Comparison of ENCODE assay signal across 8 cellular contexts in the genomic region with DNA sequence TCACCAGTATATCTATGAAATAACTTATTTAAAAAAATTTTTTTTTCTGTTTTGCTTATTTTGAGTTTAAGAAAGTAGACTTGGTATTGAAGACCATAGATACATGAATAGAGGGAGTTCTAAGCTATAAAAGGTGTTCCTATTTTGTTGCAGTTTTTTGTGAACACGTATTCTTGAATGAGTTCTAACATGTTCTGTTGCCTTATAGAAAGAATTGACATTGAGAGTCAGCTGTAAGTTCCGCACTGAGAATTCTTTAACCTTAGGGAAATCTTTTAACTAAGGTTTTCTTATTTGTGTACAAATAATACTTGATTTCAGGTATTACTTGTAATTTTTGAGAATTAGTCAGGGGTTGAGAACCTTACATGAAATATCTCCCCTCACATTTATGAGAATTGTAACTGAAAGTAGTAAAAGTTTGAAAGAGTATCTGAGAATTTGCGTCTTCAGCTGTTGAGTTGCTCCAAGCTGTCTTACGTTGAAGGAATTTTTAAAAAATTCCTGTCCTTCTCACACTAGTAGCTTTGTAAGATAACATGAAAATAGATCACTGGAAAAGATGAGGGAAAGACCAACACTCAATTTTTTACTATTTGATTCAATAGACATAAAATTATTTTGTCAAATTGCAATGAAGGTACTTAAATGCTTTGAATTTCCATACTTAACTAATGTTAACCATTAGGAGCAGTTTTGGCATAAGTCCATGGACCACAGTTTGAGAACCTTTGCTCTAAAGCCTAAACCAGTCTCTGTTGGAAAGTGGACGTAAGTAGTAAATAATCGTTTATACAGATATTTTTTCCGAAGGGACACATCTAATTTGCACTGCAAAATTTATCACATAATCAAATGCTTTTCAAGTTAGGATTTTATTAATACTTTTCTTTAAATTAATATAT. TPM values are rescaled to one million over a fixed set of nuclear protein-coding genes. Genes with fewer than 3 reads are reported as not detected.
DNase-seq lines count a peak whose midpoint lies in the region; ATAC-seq, FAIRE-seq and TF ChIP-seq lines count a peak whose summit lies in the region.

No MANE protein-coding gene starts in this region.

- TF ChIP-seq CTCF in HepG2 (CRISPR knock-in tag; IDR thresholded peaks at IDR 0.05) = no peak
- no peak for TF ChIP-seq CTCF in right lobe of liver (IDR thresholded peaks at IDR 0.05)
- TF ChIP-seq CTCF in vagina (IDR thresholded peaks at IDR 0.05) = no peak
- TF ChIP-seq CTCF in uterus (IDR thresholded peaks at IDR 0.05) = no peak

- TF ChIP-seq EP300 in HepG2 (IDR thresholded peaks at IDR 0.05; ENCODE audit: low read depth in 2 of 2, low read length in 2 of 2) (no peak), HepG2 (CRISPR knock-in tag; IDR thresholded peaks at IDR 0.05; ENCODE audit: borderline replicate concordance) (no peak)

- no peak overlapping the region for H2AFZ ChIP-seq in HepG2 (ENCODE audit: low read length)

- H3K79me2 ChIP-seq in HepG2 (ENCODE audit: insufficient read depth, low read length) = peaks cover 88% of the 10 kb centered on the region

- no peaks in the 10 kb centered on the region for H3K9me3 ChIP-seq in HepG2 (ENCODE audit: low read length)
- H3K9me3 ChIP-seq in right lobe of liver = no peaks in the 10 kb centered on the region
- H3K9me3 ChIP-seq in iPS-15b (ENCODE audit: control insufficient read depth, insufficient read depth, low read length) = no peaks in the 10 kb centered on the region
- no peaks in the 10 kb centered on the region for H3K9me3 ChIP-seq in vagina
- no peaks in the 10 kb centered on the region for H3K9me3 ChIP-seq in uterus

- peak overlapping the region; percentile 81 to 99 (median 93); a peak in 5 of 6 replicates for H3K4me3 ChIP-seq in HepG2 (replicated peaks in 1 of 3; ENCODE audit: insufficient read depth in 1 of 3, low read depth in 2 of 3, low read length in 3 of 3)
- peak overlapping the region in 1 of 3 donors; percentile 2 for H3K4me3 ChIP-seq in right lobe of liver
- peak overlapping the region; percentile 85 for H3K4me3 ChIP-seq in iPS-15b (ENCODE audit: low read depth, low read length)
- H3K4me3 ChIP-seq in vagina = peak overlapping the region in 1 of 2 donors; percentile 96
- H3K4me3 ChIP-seq in uterus = peak overlapping the region in 1 of 2 donors; percentile 64

- no peak for TF ChIP-seq RAD21 in HepG2 (CRISPR knock-in tag; IDR thresholded peaks at IDR 0.05)

- H3K36me3 Mint-ChIP-seq in activated CD8-positive, alpha-beta T cell treated with anti-CD3 and anti-CD28 coated beads, Interleukin-2, amount 10 ng/mL, durations not matched to agents 7 days and 5 days (ENCODE audit: low read depth) = peaks cover 57% of the 10 kb centered on the region

- 34% methylated on average over 7 of the region's 7 CpGs for WGBS in HepG2 (ENCODE audit: low lambda C conversion rate)
- 41% methylated on average over 7 of the region's 7 CpGs for WGBS in right lobe of liver (ENCODE audit: insufficient coverage, low coverage, low lambda C conversion rate, missing lambda C conversion rate)

- CTCF ChIA-PET in HepG2 (lab: Yijun Ruan, JAX; ENCODE audit: low intra/inter-chr PET ratio, low total read pairs) = no interaction called here
- CTCF ChIA-PET in activated CD8-positive, alpha-beta T cell treated with anti-CD3 and anti-CD28 coated beads, Interleukin-2, amount 10 ng/mL, durations not matched to agents 7 days and 5 days (lab: Charles Lee) = interaction anchor here (2.3 kb wide), 1 partner anchor 45 kb away, joined by 9 read pairs; no protein-coding TSS in a partner anchor

- intact Hi-C loops in HepG2 (cut with micrococcal nuclease; ENCODE audit: unreplicated experiment) (loop anchor here (2.0 to 5.0 kb wide), 4 partner anchors 45 to 498 kb away; no protein-coding TSS in a partner anchor), right lobe of liver (cut with DNase I) (no loop called here), vagina (cut with DNase I) (no loop called here), uterus (cut with DNase I; ENCODE audit: low total_unique reads) (no loop called here)

- H3K27me3 Mint-ChIP-seq in activated CD8-positive, alpha-beta T cell treated with anti-CD3 and anti-CD28 coated beads, Interleukin-2, amount 10 ng/mL, durations not matched to agents 7 days and 5 days (ENCODE audit: low read depth) = no peaks in the 10 kb centered on the region

- TF ChIP-seq POLR2A in HepG2 (IDR thresholded peaks at IDR 0.05; ENCODE audit: insufficient read depth in 1 of 2, low read depth in 2 of 2, low read length in 2 of 2) = no peak
- TF ChIP-seq POLR2A in right lobe of liver (IDR thresholded peaks at IDR 0.05) = no peak
- no peak for TF ChIP-seq POLR2A in vagina (IDR thresholded peaks at IDR 0.05)
- TF ChIP-seq POLR2A in uterus (IDR thresholded peaks at IDR 0.05) = no peak

- no peak for ATAC-seq in HepG2
- no peak for ATAC-seq in right lobe of liver
- ATAC-seq in activated CD8-positive, alpha-beta T cell treated with anti-CD3 and anti-CD28 coated beads, Interleukin-2, amount 10 ng/mL, durations not matched to agents 7 days and 5 days = no peak
- ATAC-seq in GM19023 (IDR thresholded peaks at IDR 0.05; ENCODE audit: unreplicated experiment) = no peak

- DNase-seq in HepG2 (ENCODE audit: low spot score) (peak; percentile 11), right lobe of liver (no peak), vagina (ENCODE audit: extremely low spot score in 2 of 2) (no peak), AG08395 (ENCODE audit: low spot score) (no peak), uterus (no peak)
- DNase-seq in activated CD8-positive, alpha-beta T cell treated with anti-CD3 and anti-CD28 coated beads, Interleukin-2, amount 10 ng/mL, durations not matched to agents 7 days and 5 days = no peak

- peaks cover 32% of the 10 kb centered on the region for H4K20me1 ChIP-seq in HepG2 (ENCODE audit: insufficient read depth, low read length)

- FAIRE-seq in HepG2 (lab: Jason Lieb, UNC) = no peak

- H3K36me3 ChIP-seq in HepG2 (replicated peaks in 1 of 2; ENCODE audit: control insufficient read depth in 1 of 2, insufficient read depth in 2 of 2, low read length in 2 of 2) (peaks cover 5 to 11% of the 10 kb centered on the region in 2 experiments; a peak in 3 of 5 replicates), right lobe of liver (peaks cover 0 to 8% (median 0%) of the 10 kb centered on the region in 4 donors), iPS-15b (ENCODE audit: control insufficient read depth, insufficient read depth, low read length) (peaks cover 5% of the 10 kb centered on the region), vagina (peaks cover 0 to 8% of the 10 kb centered on the region in 2 donors), uterus (no peaks in the 10 kb centered on the region)

- H3K4me3 Mint-ChIP-seq in activated CD8-positive, alpha-beta T cell treated with anti-CD3 and anti-CD28 coated beads, Interleukin-2, amount 10 ng/mL, durations not matched to agents 7 days and 5 days = peak overlapping the region; percentile 91

- peak overlapping the region; percentile 88; the same call in 1 of the 2 replicates for H3K9ac ChIP-seq in HepG2 (ENCODE audit: insufficient read depth, low read depth, low read length)
- no peak overlapping the region for H3K9ac ChIP-seq in iPS-15b (ENCODE audit: low read depth, low read length)

- peaks cover 40% of the 10 kb centered on the region for H3K4me1 Mint-ChIP-seq in activated CD8-positive, alpha-beta T cell treated with anti-CD3 and anti-CD28 coated beads, Interleukin-2, amount 10 ng/mL, durations not matched to agents 7 days and 5 days (ENCODE audit: low read depth)

- H3K27ac Mint-ChIP-seq in activated CD8-positive, alpha-beta T cell treated with anti-CD3 and anti-CD28 coated beads, Interleukin-2, amount 10 ng/mL, durations not matched to agents 7 days and 5 days = peak overlapping the region; percentile 35

- H3K9me3 Mint-ChIP-seq in activated CD8-positive, alpha-beta T cell treated with anti-CD3 and anti-CD28 coated beads, Interleukin-2, amount 10 ng/mL, durations not matched to agents 7 days and 5 days (ENCODE audit: insufficient read depth) = no peaks in the 10 kb centered on the region

- H3K4me1 ChIP-seq in HepG2 (ENCODE audit: insufficient read depth, low read length) (peaks cover 25% of the 10 kb centered on the region), right lobe of liver (peaks cover 0 to 26% (median 0%) of the 10 kb centered on the region in 4 donors), iPS-15b (ENCODE audit: control insufficient read depth, insufficient read depth, low read length) (no peaks in the 10 kb centered on the region), vagina (peaks cover 67% of the 10 kb centered on the region), uterus (peaks cover 0 to under 1% of the 10 kb centered on the region in 2 donors)

- H3K27me3 ChIP-seq in HepG2 (ENCODE audit: control insufficient read depth in 1 of 2, insufficient read depth in 2 of 2, low read length in 2 of 2) = no peaks in the 10 kb centered on the region; a peak in 1 of 5 replicates
- no peaks in the 10 kb centered on the region for H3K27me3 ChIP-seq in right lobe of liver
- no peaks in the 10 kb centered on the region for H3K27me3 ChIP-seq in iPS-15b (ENCODE audit: control insufficient read depth, insufficient read depth, low read length)
- H3K27me3 ChIP-seq in vagina = no peaks in the 10 kb centered on the region
- no peaks in the 10 kb centered on the region for H3K27me3 ChIP-seq in uterus

- no TSS peak for BruUV-seq in HepG2 (replicated peaks; lab: Mats Ljungman, UMichigan)

- in situ Hi-C loops in HepG2 (cut with HindIII; ENCODE audit: extremely low pct_ligation_motif_present, low pct_unique_long_range_greater_than_20kb) = loop anchor here (5.0 kb wide), 1 partner anchor 47 kb away; no protein-coding TSS in a partner anchor

- peak overlapping the region; percentile 79 for H3K4me2 ChIP-seq in HepG2 (ENCODE audit: low read depth, low read length)

- POLR2A ChIA-PET in HepG2 (lab: Yijun Ruan, JAX) = interaction anchor here (0.6 kb wide), 1 partner anchor 70 kb away, joined by 3 read pairs; no protein-coding TSS in a partner anchor
- POLR2A ChIA-PET in activated CD8-positive, alpha-beta T cell treated with anti-CD3 and anti-CD28 coated beads, Interleukin-2, amount 10 ng/mL, durations not matched to agents 7 days and 5 days (lab: Charles Lee) = no interaction called here

- H3K27ac ChIP-seq in HepG2 (ENCODE audit: extremely low read length, insufficient read depth, low read length) = no peak overlapping the region
- no peak overlapping the region for H3K27ac ChIP-seq in right lobe of liver
- H3K27ac ChIP-seq in vagina = peak overlapping the region; percentile 96
- H3K27ac ChIP-seq in uterus = peak overlapping the region in 1 of 2 donors; percentile 11

RNA-seq across cellular contexts. Expression of gene DR1, which starts 3.8 kb away (rescaled TPM):
- total RNA-seq in HepG2 (2016; rRNA removed; fragmentation: Illumina TruSeq; extraction: Trizol) (42.3 and 54.7 TPM in 2 replicates), right lobe of liver (10 to 100 TPM; 15.7 to 26.7 (median 17.7) TPM), vagina (20.6 TPM), uterus (10 to 100 TPM; 19.5 to 83.1 (median 46.1) TPM)
- 8.3 and 8.9 TPM in 2 replicates for total RNA-seq in HepG2 (2016; cell fraction: cytosol; rRNA removed; fragmentation: Illumina TruSeq; extraction: Trizol; ENCODE audit: low read depth)
- 40.3 and 56.8 TPM in 2 replicates for total RNA-seq in HepG2 (2016; cell fraction: insoluble cytoplasmic fraction; rRNA removed; fragmentation: Illumina TruSeq; extraction: Trizol)
- 33.3 and 35.5 TPM in 2 replicates for total RNA-seq in HepG2 (2016; cell fraction: membrane; rRNA removed; fragmentation: Illumina TruSeq; extraction: Trizol)
- total RNA-seq in HepG2 (2016; cell fraction: nucleus; rRNA removed; fragmentation: Illumina TruSeq; extraction: Trizol) = 26.3 and 27.4 TPM in 2 replicates
- 15.7 and 17.8 TPM in 2 replicates for polyA plus RNA-seq in HepG2 (2011; rRNA removed)
- 7.5 and 10.7 TPM in 2 replicates for polyA plus RNA-seq in HepG2 (2011; cell fraction: cytosol; rRNA removed)
- 4.2 and 5.7 TPM in 2 replicates for polyA plus RNA-seq in HepG2 (2011; cell fraction: nucleus; rRNA removed)
- 21.7 and 21.9 TPM in 2 replicates for polyA plus RNA-seq in HepG2 (2012)
- 6.9 and 9.7 TPM in 2 replicates for polyA plus RNA-seq in HepG2 (2016; cell fraction: cytosol; fragmentation: Illumina TruSeq; extraction: Trizol; ENCODE audit: low read depth)
- polyA plus RNA-seq in HepG2 (2016; cell fraction: insoluble cytoplasmic fraction; fragmentation: Illumina TruSeq; extraction: Trizol; ENCODE audit: low read depth) = 45.0 and 48.3 TPM in 2 replicates
- 20.9 and 24.4 TPM in 2 replicates for polyA plus RNA-seq in HepG2 (2016; cell fraction: membrane; fragmentation: Illumina TruSeq; extraction: Trizol; ENCODE audit: low read depth)
- polyA plus RNA-seq in HepG2 (2016; cell fraction: nucleus; fragmentation: Illumina TruSeq; extraction: Trizol; ENCODE audit: insufficient read depth, low read depth) = 23.2 and 23.5 TPM in 2 replicates
- polyA minus RNA-seq in HepG2 (2011; rRNA and poly(A)+ RNA removed; ENCODE audit: low replicate concordance) = 25.8 and 45.3 TPM in 2 replicates
- polyA minus RNA-seq in HepG2 (2011; cell fraction: cytosol; rRNA and poly(A)+ RNA removed) = 25.3 and 30.3 TPM in 2 replicates
- polyA minus RNA-seq in HepG2 (2011; cell fraction: nucleus; rRNA and poly(A)+ RNA removed) = 21.6 and 26.0 TPM in 2 replicates
- total RNA-seq in activated CD8-positive, alpha-beta T cell treated with anti-CD3 and anti-CD28 coated beads, Interleukin-2, amount 10 ng/mL, durations not matched to agents 7 days and 5 days = 10 to 100 TPM; 94.0 to 94.1 TPM
